Comparison of ENCODE assay signal across 11 cellular contexts in the genomic region with DNA sequence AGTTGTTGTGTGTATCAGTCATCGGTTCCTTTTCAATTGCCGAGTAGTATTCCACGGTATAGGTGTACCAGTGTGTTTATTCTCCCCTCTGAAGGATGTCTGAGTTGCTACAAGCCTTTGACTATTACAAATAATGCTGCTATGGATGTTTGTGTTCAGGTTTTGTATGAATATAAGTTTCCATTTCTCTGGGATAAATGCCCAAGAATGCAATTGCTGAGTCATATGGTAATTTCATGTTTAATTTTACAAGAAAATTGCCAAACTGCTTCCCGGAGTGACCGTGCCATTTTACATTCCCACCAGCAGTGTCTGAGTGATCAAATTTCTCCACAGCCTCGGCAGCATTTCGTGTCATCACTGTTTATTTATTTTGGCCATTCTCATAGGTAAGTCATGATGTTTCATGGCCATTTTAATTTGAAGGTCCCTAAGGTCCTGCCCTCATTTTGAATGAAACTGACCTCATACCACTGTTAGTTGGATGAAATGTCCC.
DNase-seq lines count a peak whose midpoint lies in the region; ATAC-seq and TF ChIP-seq lines count a peak whose summit lies in the region.
"Had no signal": no experiment of that assay in that cellular context is flagged by ENCODE, and none has a peak within 500 bp of the region (broad histone marks: within the 10 kb centered on the region; RNA-seq: fewer than 3 reads in every experiment).

No MANE protein-coding gene starts in this region.

- TF ChIP-seq CTCF in chondrocyte (IDR thresholded peaks at IDR 0.05), result peak; percentile 78

- peak overlapping the region; percentile 81 for H3K27ac Mint-ChIP-seq in chondrocyte (ENCODE audit: unreplicated experiment)

- no peak overlapping the region for H2BK120ac ChIP-seq in mesenchymal stem cell (ENCODE audit: low read depth, low read length)

- no peak overlapping the region for H3K4me3 Mint-ChIP-seq in chondrocyte (ENCODE audit: unreplicated experiment)

- H4K8ac ChIP-seq in mesenchymal stem cell (ENCODE audit: low read length), result no peak overlapping the region

- 74% methylated on average over 5 of the region's 7 CpGs for WGBS in mesenchymal stem cell

- H3K18ac ChIP-seq in mesenchymal stem cell (ENCODE audit: low read depth in 1 of 2, low read length in 2 of 2), result no peak overlapping the region

- no peaks in the 10 kb centered on the region for H3K9me3 ChIP-seq in mesenchymal stem cell (ENCODE audit: control insufficient read depth, low read length)

- H3K27ac ChIP-seq in mesenchymal stem cell (ENCODE audit: low read length, poor library complexity, severe bottlenecking), result no peak overlapping the region
- H3K27ac ChIP-seq: VCaP had no signal

- peaks cover 12% of the 10 kb centered on the region for H3K4me1 ChIP-seq in mesenchymal stem cell (ENCODE audit: control insufficient read depth, insufficient read depth, low read depth, low read length)

- H3K79me1 ChIP-seq in mesenchymal stem cell (replicated peaks; ENCODE audit: low read length, poor library complexity, severe bottlenecking), result peaks cover 8% of the 10 kb centered on the region

- ATAC-seq in HG02938 (IDR thresholded peaks at IDR 0.05; ENCODE audit: unreplicated experiment), result no peak

- H4K91ac ChIP-seq in mesenchymal stem cell (ENCODE audit: low read length), result no peak overlapping the region

- H3K4ac ChIP-seq in mesenchymal stem cell (ENCODE audit: low read depth in 1 of 2, low read length in 2 of 2), result no peak overlapping the region

- H3K4me3 ChIP-seq in mesenchymal stem cell (ENCODE audit: insufficient read depth in 1 of 2, low read depth in 1 of 2, low read length in 2 of 2), result no peak overlapping the region

- H3K9me3 Mint-ChIP-seq in chondrocyte (ENCODE audit: low read depth), result peaks cover 6% of the 10 kb centered on the region

- no peak overlapping the region for H3K23ac ChIP-seq in mesenchymal stem cell (ENCODE audit: low read length in 2 of 2)

- no peak overlapping the region for H3K14ac ChIP-seq in mesenchymal stem cell (ENCODE audit: low read length in 2 of 2)

- H3K36me3 Mint-ChIP-seq in chondrocyte (ENCODE audit: low read depth), result peaks cover 15% of the 10 kb centered on the region

- no peak overlapping the region for H2BK12ac ChIP-seq in mesenchymal stem cell (ENCODE audit: low read length in 2 of 2)

- H3K4me2 ChIP-seq in mesenchymal stem cell (ENCODE audit: low read length, poor library complexity, severe bottlenecking), result no peak overlapping the region

- peaks cover 23 to 82% of the 10 kb centered on the region in 2 experiments for H3K36me3 ChIP-seq in mesenchymal stem cell (ENCODE audit: control insufficient read depth in 1 of 2, insufficient read depth in 2 of 2, low read depth in 1 of 2, low read length in 2 of 2)

- no peaks in the 10 kb centered on the region for H3K27me3 Mint-ChIP-seq in chondrocyte (ENCODE audit: low read depth)

- no peak overlapping the region for H2BK5ac ChIP-seq in mesenchymal stem cell (ENCODE audit: low read depth, low read length, poor library complexity, severe bottlenecking)

- H3K27me3 ChIP-seq in mesenchymal stem cell (ENCODE audit: control insufficient read depth in 1 of 2, insufficient read depth in 1 of 2, low read length in 2 of 2), result no peaks in the 10 kb centered on the region

- H2BK15ac ChIP-seq in mesenchymal stem cell (ENCODE audit: low read depth, poor library complexity, severe bottlenecking), result no peak overlapping the region

- H2AK5ac ChIP-seq in mesenchymal stem cell (ENCODE audit: low read length, severe bottlenecking), result no peak overlapping the region

- peak overlapping the region; percentile 53 for H3K9ac ChIP-seq in mesenchymal stem cell (ENCODE audit: low read length)

- DNase-seq in AG08395 (ENCODE audit: low spot score) (peak; percentile 78), LHCN-M2 (ENCODE audit: low read depth) (peak; percentile 95), chondrocyte (ENCODE audit: low spot score) (no peak), mesenchymal stem cell (peak; percentile 52), epidermal melanocyte (ENCODE audit: insufficient read length, low spot score) (no peak), hippocampal formation (lab: John Stamatoyannopoulos, UW) (no peak)
- no peak for DNase-seq in stimulated activated CD4-positive, alpha-beta T cell treated with anti-CD3 and anti-CD28 coated beads, Interleukin-4, amount 100 ng/mL, for 24 hours
- DNase-seq: central memory CD4-positive, alpha-beta T cell; NCI-H2171 had no signal

- H3K4me1 Mint-ChIP-seq in chondrocyte (ENCODE audit: low read depth), result peaks cover 42% of the 10 kb centered on the region

- no peak overlapping the region for H2AFZ ChIP-seq in mesenchymal stem cell (ENCODE audit: low read depth, low read length)

Comparison
In these comparisons a context has a peak if more than half of its experiments do, and no peak if none do; other contexts are left out.
1. DNase-seq: peak in AG08395 (single experiment), LHCN-M2 (single experiment) and mesenchymal stem cell (single experiment); none in chondrocyte (single experiment), stimulated activated CD4-positive, alpha-beta T cell treated with anti-CD3 and anti-CD28 coated beads, Interleukin-4, amount 100 ng/mL, for 24 hours (single experiment), epidermal melanocyte (single experiment) and hippocampal formation (0 of 2).